In genomic region chr18:26307161-26307773, GRCh38 we compare ENCODE assay signal across 8 cellular contexts.
DNase-seq lines count a peak whose midpoint lies in the region; ATAC-seq and TF ChIP-seq lines count a peak whose summit lies in the region.

No MANE protein-coding gene starts in this region.

- peaks cover 23% of the 10 kb centered on the region for H3K4me1 ChIP-seq in Karpas-422 (ENCODE audit: low read length)

- H3K27ac ChIP-seq in Karpas-422 (ENCODE audit: low read length): no peak overlapping the region

- intact Hi-C loops in activated T-helper 1 cell treated with anti-CD3 and anti-CD28 coated beads, Interleukin-12 subunit alpha, Interleukin-12 subunit beta, Interleukin-2, Interleukin-4 antibody, amounts not matched to agents 30 ng/mL and 10 ng/mL and 1 ng/mL, durations not matched to agents 14 hours and 24 hours and 36 hours (cut with micrococcal nuclease): loop anchor here (1.0 to 5.0 kb wide), 2 partner anchors 75 to 342 kb away; no protein-coding TSS in a partner anchor

- H3K27ac Mint-ChIP-seq in neural crest cell (ENCODE audit: unreplicated experiment): no peak overlapping the region
- H3K27ac Mint-ChIP-seq in activated T-helper 1 cell treated with anti-CD3 and anti-CD28 coated beads, Interleukin-12 subunit alpha, Interleukin-12 subunit beta, Interleukin-2, Interleukin-4 antibody, amounts not matched to agents 30 ng/mL and 10 ng/mL and 1 ng/mL, durations not matched to agents 14 hours and 24 hours and 36 hours: no peak overlapping the region

- no peaks in the 10 kb centered on the region for H3K27me3 ChIP-seq in Karpas-422 (ENCODE audit: low read length)

- no peaks in the 10 kb centered on the region for H4K20me1 ChIP-seq in Karpas-422 (ENCODE audit: insufficient read depth, low read depth, low read length)

- H3K9ac ChIP-seq in Karpas-422 (ENCODE audit: low read length): no peak overlapping the region

- no peaks in the 10 kb centered on the region for H3K9me3 ChIP-seq in Karpas-422 (ENCODE audit: low read length)

- DNase-seq in DMS114 treated with DMSO at 0.1 percent for 48 hours (lab: John Stamatoyannopoulos, UW; ENCODE audit: unreplicated experiment): peak; percentile 54
- DNase-seq in Karpas-422: peak; percentile 88
- DNase-seq in RPMI7951 (ENCODE audit: low read depth): peak; percentile 51
- DNase-seq in erythroblast (lab: John Stamatoyannopoulos, UW): peak; percentile 71 to 79
- DNase-seq in neural crest cell (ENCODE audit: low read depth, low spot score): peak; percentile 51
- no peak for DNase-seq in activated T-helper 1 cell treated with anti-CD3 and anti-CD28 coated beads, Interleukin-12 subunit alpha, Interleukin-12 subunit beta, Interleukin-2, Interleukin-4 antibody, amounts not matched to agents 30 ng/mL and 10 ng/mL and 1 ng/mL, durations not matched to agents 14 hours and 24 hours and 36 hours (ENCODE audit: low spot score)

- no peak overlapping the region for H2AFZ ChIP-seq in Karpas-422 (ENCODE audit: low read length)

- H3K36me3 Mint-ChIP-seq in neural crest cell (ENCODE audit: low read depth): no peaks in the 10 kb centered on the region
- peaks cover 2% of the 10 kb centered on the region for H3K36me3 Mint-ChIP-seq in activated T-helper 1 cell treated with anti-CD3 and anti-CD28 coated beads, Interleukin-12 subunit alpha, Interleukin-12 subunit beta, Interleukin-2, Interleukin-4 antibody, amounts not matched to agents 30 ng/mL and 10 ng/mL and 1 ng/mL, durations not matched to agents 14 hours and 24 hours and 36 hours (ENCODE audit: low read depth)

- H3K4me1 Mint-ChIP-seq in neural crest cell: peaks cover 12% of the 10 kb centered on the region
- no peaks in the 10 kb centered on the region for H3K4me1 Mint-ChIP-seq in activated T-helper 1 cell treated with anti-CD3 and anti-CD28 coated beads, Interleukin-12 subunit alpha, Interleukin-12 subunit beta, Interleukin-2, Interleukin-4 antibody, amounts not matched to agents 30 ng/mL and 10 ng/mL and 1 ng/mL, durations not matched to agents 14 hours and 24 hours and 36 hours (ENCODE audit: low read depth)

- peaks cover 49% of the 10 kb centered on the region for H3K79me2 ChIP-seq in Karpas-422 (ENCODE audit: low read length)

- H3K36me3 ChIP-seq in Karpas-422 (ENCODE audit: insufficient read depth, low read length): peaks cover 28% of the 10 kb centered on the region; the same call in 1 of the 2 replicates

- no peak overlapping the region for H3K4me2 ChIP-seq in Karpas-422 (ENCODE audit: low read depth, low read length, poor library complexity, severe bottlenecking)

- no peaks in the 10 kb centered on the region for H3K27me3 Mint-ChIP-seq in neural crest cell (ENCODE audit: low read depth)
- H3K27me3 Mint-ChIP-seq in activated T-helper 1 cell treated with anti-CD3 and anti-CD28 coated beads, Interleukin-12 subunit alpha, Interleukin-12 subunit beta, Interleukin-2, Interleukin-4 antibody, amounts not matched to agents 30 ng/mL and 10 ng/mL and 1 ng/mL, durations not matched to agents 14 hours and 24 hours and 36 hours (ENCODE audit: insufficient read depth): no peaks in the 10 kb centered on the region

- no peaks in the 10 kb centered on the region for H3K9me2 ChIP-seq in Karpas-422 (replicated peaks; ENCODE audit: insufficient read depth, low read length)

- ATAC-seq in GM19455 (IDR thresholded peaks at IDR 0.05; ENCODE audit: unreplicated experiment): peak; percentile 68
- no peak for ATAC-seq in HG02588 (IDR thresholded peaks at IDR 0.05; ENCODE audit: unreplicated experiment)

- no peaks in the 10 kb centered on the region for H3K9me3 Mint-ChIP-seq in neural crest cell
- H3K9me3 Mint-ChIP-seq in activated T-helper 1 cell treated with anti-CD3 and anti-CD28 coated beads, Interleukin-12 subunit alpha, Interleukin-12 subunit beta, Interleukin-2, Interleukin-4 antibody, amounts not matched to agents 30 ng/mL and 10 ng/mL and 1 ng/mL, durations not matched to agents 14 hours and 24 hours and 36 hours: no peaks in the 10 kb centered on the region

- no peak for TF ChIP-seq POLR2A in erythroblast (IDR thresholded peaks at IDR 0.05; ENCODE audit: low read length)

- TF ChIP-seq CTCF in neural crest cell (conservative IDR thresholded peaks at IDR 0.05): peak; percentile 86

- H3K4me3 ChIP-seq in Karpas-422 (ENCODE audit: low read length): no peak overlapping the region

- no peak overlapping the region for H3K4me3 Mint-ChIP-seq in neural crest cell
- no peak overlapping the region for H3K4me3 Mint-ChIP-seq in activated T-helper 1 cell treated with anti-CD3 and anti-CD28 coated beads, Interleukin-12 subunit alpha, Interleukin-12 subunit beta, Interleukin-2, Interleukin-4 antibody, amounts not matched to agents 30 ng/mL and 10 ng/mL and 1 ng/mL, durations not matched to agents 14 hours and 24 hours and 36 hours
